Comparison of ENCODE assay signal across 8 cellular contexts in genomic region chr3:186520957-186521842, GRCh38. TPM values are rescaled to one million over a fixed set of nuclear protein-coding genes. Genes with fewer than 3 reads are reported as not detected.
DNase-seq lines count a peak whose midpoint lies in the region; ATAC-seq, FAIRE-seq and TF ChIP-seq lines count a peak whose summit lies in the region.

No MANE protein-coding gene starts in this region.

- DNase-seq in GM20000 (ENCODE audit: low spot score) (peak; percentile 50), GM12878 (ENCODE audit: low read depth, low spot score) (peak; percentile 80), NCI-H1048 (lab: John Stamatoyannopoulos, UW) (no peak), amygdala (lab: John Stamatoyannopoulos, UW) (no peak), Ammon's horn (ENCODE audit: low spot score) (no peak)

- H3K79me2 ChIP-seq in GM12878 (ENCODE audit: control insufficient read depth, insufficient read depth, low read length) = no peaks in the 10 kb centered on the region

- H3K27ac ChIP-seq in GM12878 (ENCODE audit: control insufficient read depth, insufficient read depth) = peak overlapping the region; percentile 78

- no TSS peak for BruUV-seq in GM12878 (replicated peaks; lab: Mats Ljungman, UMichigan)

- no peaks in the 10 kb centered on the region for H4K20me1 ChIP-seq in GM12878 (ENCODE audit: control insufficient read depth, insufficient read depth)

- TF ChIP-seq POLR2A in GM12878 (IDR thresholded peaks at IDR 0.05; ENCODE audit: low read depth, low read length) = no peak

- ATAC-seq in GM18511 (IDR thresholded peaks at IDR 0.05; ENCODE audit: unreplicated experiment) (peak; percentile 70), HG03280 (IDR thresholded peaks at IDR 0.05; ENCODE audit: unreplicated experiment) (peak; percentile 62), GM12878 (peak; percentile 71), GM18519 (IDR thresholded peaks at IDR 0.05; ENCODE audit: low FRiP score, unreplicated experiment) (no peak)

- H3K4me2 ChIP-seq in GM12878 (ENCODE audit: control insufficient read depth, insufficient read depth) = peak overlapping the region; percentile 71

- H3K27me3 ChIP-seq in GM12878 (replicated peaks in 1 of 2; ENCODE audit: control insufficient read depth in 2 of 2, insufficient read depth in 2 of 2, low read length in 1 of 2) = no peaks in the 10 kb centered on the region

- no peak for TF ChIP-seq RAD21 in GM12878 (IDR thresholded peaks at IDR 0.05; ENCODE audit: insufficient read depth, low read depth, low read length)

- 30% methylated on average over 10 of the region's 10 CpGs for WGBS in GM12878 (ENCODE audit: insufficient coverage, insufficient replicate concordance, low lambda C conversion rate, missing lambda C conversion rate)

- peak overlapping the region; percentile 56 for H2AFZ ChIP-seq in GM12878 (ENCODE audit: control insufficient read depth, low read depth, low read length)

- POLR2A ChIA-PET in GM12878 (lab: Charles Lee) = interaction anchor here (0.5 to 3.1 kb wide), 5 partner anchors 7 to 419 kb away, joined by 7 to 17 read pairs (median 11); no protein-coding TSS in a partner anchor

- CTCF ChIA-PET in GM12878 (lab: Yijun Ruan, JAX) = interaction anchor here (0.6 to 14.1 kb wide), 5 partner anchors 10 to 545 kb away, joined by 3 to 282 read pairs (median 6); no protein-coding TSS in a partner anchor

- in situ Hi-C loops in GM12878 (cut with MboI) = no loop called here

- peaks cover 54% of the 10 kb centered on the region for H3K4me1 ChIP-seq in GM12878 (ENCODE audit: control insufficient read depth, insufficient read depth, low read length)

- intact Hi-C loops in GM12878 (cut with micrococcal nuclease; ENCODE audit: unreplicated experiment) = loop anchor here (10.0 kb wide), 1 partner anchor 504 kb away; no protein-coding TSS in a partner anchor

- SMC1A ChIA-PET in GM12878 (lab: Charles Lee; ENCODE audit: uncharacterized antibody, unreplicated experiment) = interaction anchor here (3.4 to 15.9 kb wide), 3 partner anchors 8 to 16 kb away, joined by 26 to 429 read pairs (median 38); no protein-coding TSS in a partner anchor

- peak overlapping the region; percentile 35 for H3K9ac ChIP-seq in GM12878 (ENCODE audit: control insufficient read depth, insufficient read depth, low read length)

- no peak for TF ChIP-seq CTCF in GM20000 (IDR thresholded peaks at IDR 0.05; ENCODE audit: extremely low read depth, missing control alignments)
- TF ChIP-seq CTCF in GM12878 (IDR thresholded peaks at IDR 0.05 in 2 of 3, conservative IDR thresholded peaks at IDR 0.05 in 1 of 3; ENCODE audit: control insufficient read depth in 2 of 3, extremely low read depth in 1 of 3, insufficient read depth in 1 of 3, low read depth in 3 of 3, low read length in 3 of 3) = no peak

- no peaks in the 10 kb centered on the region for H3K36me3 ChIP-seq in GM12878 (ENCODE audit: control insufficient read depth in 2 of 2, insufficient read depth in 2 of 2, low read length in 1 of 2)

- TF ChIP-seq EP300 in GM12878 (IDR thresholded peaks at IDR 0.05; ENCODE audit: borderline replicate concordance in 1 of 2, control insufficient read depth in 1 of 2, low read depth in 2 of 2, low read length in 2 of 2) = no peak

- RAD21 ChIA-PET in GM12878 (lab: Charles Lee; ENCODE audit: unreplicated experiment) = interaction anchor here (1.0 to 9.3 kb wide), 3 partner anchors 10 to 279 kb away, joined by 4 to 224 read pairs (median 23); no protein-coding TSS in a partner anchor

- FAIRE-seq in GM12878 (lab: Jason Lieb, UNC) = peak; percentile 65

- H3K9me3 ChIP-seq in GM12878 (replicated peaks; ENCODE audit: control insufficient read depth, insufficient read depth, low read length) = no peaks in the 10 kb centered on the region; the same call in 2 of the 3 replicates

- H3K4me3 ChIP-seq in GM12878 = no peak overlapping the region

TF ChIP-seq in GM12878, 131 proteins besides CTCF, POLR2A, EP300 and RAD21 (continues in another document):
- peak; percentile 33; the same call in 1 of the 3 replicates for TF ChIP-seq POU2F2 (IDR thresholded peaks at IDR 0.05; ENCODE audit: borderline replicate concordance, low read depth, low read length)
- TF ChIP-seq YBX1 (IDR thresholded peaks at IDR 0.05) = no peak
- peak; percentile 56; the same call in 1 of the 2 replicates for TF ChIP-seq MTA2 (IDR thresholded peaks at IDR 0.05; ENCODE audit: low read depth)
- peak; percentile 79 for TF ChIP-seq PAX5 (IDR thresholded peaks at IDR 0.05; ENCODE audit: borderline replicate concordance, low read depth, low read length)
- TF ChIP-seq MLLT1 (IDR thresholded peaks at IDR 0.05) = peak; percentile 66; the same call in 1 of the 2 replicates
- 0 out of 2 replicates have a peak, but pooled peaks have one; percentile 53 for TF ChIP-seq RB1 (IDR thresholded peaks at IDR 0.05; ENCODE audit: borderline replicate concordance)
- TF ChIP-seq MYB (IDR thresholded peaks at IDR 0.05; ENCODE audit: borderline replicate concordance, low read depth, low read length) = no peak
- 0 out of 2 replicates have a peak, but pooled peaks have one; percentile 40 for TF ChIP-seq SMARCA5 (IDR thresholded peaks at IDR 0.05)
- peak; percentile 87 for TF ChIP-seq MEF2B (IDR thresholded peaks at IDR 0.05; ENCODE audit: partially characterized antibody, poor library complexity, severe bottlenecking)

RNA-seq across cellular contexts. Expression of gene CRYGS, which starts 23.0 kb away (rescaled TPM):
- total RNA-seq in GM12878 (2013; cell fraction: nucleolus; rRNA removed) = 9.3 and 10.6 TPM in 2 replicates
- total RNA-seq in GM12878 (2014; rRNA removed) (4.1 and 4.8 TPM in 2 replicates), GM12878 (2014; rRNA removed; fragmentation: Illumina TruSeq; extraction: Trizol) (2.4 and 2.5 TPM in 2 replicates), GM12878 (2021) (1.7 and 2.1 TPM in 2 replicates)
- 3.1 TPM for polyA plus RNA-seq in GM12878 (2011; ENCODE audit: low read depth)
- polyA plus RNA-seq in GM12878 (2011; rRNA removed) (5.8 and 6.0 TPM in 2 replicates), GM12878 (2014; fragmentation: Illumina TruSeq; extraction: Trizol) (2.5 and 4.5 TPM in 2 replicates), GM12878 (2014; fragmentation: Nextera tagmentation; extraction: Ambion mirVana) (1 to 10 TPM; 1.4 to 2.8 TPM), GM12878 (2014; rRNA removed) (3.5 and 5.3 TPM in 2 replicates), GM12878 (2016; fragmentation: Nextera tagmentation; extraction: Ambion mirVana) (1 to 10 TPM; 1.1 to 1.6 TPM)
- 2.4 and 4.3 TPM in 2 replicates for polyA plus RNA-seq in GM12878 (2011; cell fraction: cytosol; rRNA removed)
- 16.6 and 23.7 TPM in 2 replicates for polyA plus RNA-seq in GM12878 (2011; cell fraction: nucleus; rRNA removed)
- polyA plus RNA-seq in GM12878 (2012) = 3.0 and 3.3 TPM in 2 replicates
- polyA minus RNA-seq in GM12878 (2011; rRNA and poly(A)+ RNA removed) = 2.9 and 5.3 TPM in 2 replicates
- polyA minus RNA-seq in GM12878 (2011; cell fraction: cytosol; rRNA and poly(A)+ RNA removed) = 1.2 TPM in 1 of 2 replicates, not detected in the other
- polyA minus RNA-seq in GM12878 (2011; cell fraction: nucleus; rRNA and poly(A)+ RNA removed) = 6.6 and 10.3 TPM in 2 replicates

RNA-seq across cellular contexts. Expression of gene TBCCD1, which starts 45.9 kb away (rescaled TPM):
- total RNA-seq in GM12878 (2013; cell fraction: nucleolus; rRNA removed) = 33.7 and 36.8 TPM in 2 replicates
- total RNA-seq in GM12878 (2014; rRNA removed) (20.4 and 21.1 TPM in 2 replicates), GM12878 (2014; rRNA removed; fragmentation: Illumina TruSeq; extraction: Trizol) (14.8 and 15.0 TPM in 2 replicates), GM12878 (2021) (11.5 and 12.3 TPM in 2 replicates)
- polyA plus RNA-seq in GM12878 (2011; ENCODE audit: low read depth) = 4.2 TPM
- polyA plus RNA-seq in GM12878 (2011; rRNA removed) (23.4 and 25.0 TPM in 2 replicates), GM12878 (2014; fragmentation: Illumina TruSeq; extraction: Trizol) (14.3 and 16.5 TPM in 2 replicates), GM12878 (2014; fragmentation: Nextera tagmentation; extraction: Ambion mirVana) (10 to 100 TPM in 1 of 2 experiments, 1 to 10 TPM in 1; 6.9 to 11.3 TPM), GM12878 (2014; rRNA removed) (14.1 and 14.7 TPM in 2 replicates), GM12878 (2016; fragmentation: Nextera tagmentation; extraction: Ambion mirVana) (10 to 100 TPM; 15.8 to 18.0 TPM)
- 17.0 and 18.7 TPM in 2 replicates for polyA plus RNA-seq in GM12878 (2011; cell fraction: cytosol; rRNA removed)
- 16.5 and 17.4 TPM in 2 replicates for polyA plus RNA-seq in GM12878 (2011; cell fraction: nucleus; rRNA removed)
- 5.6 and 6.4 TPM in 2 replicates for polyA plus RNA-seq in GM12878 (2012)
- polyA minus RNA-seq in GM12878 (2011; rRNA and poly(A)+ RNA removed) = 28.0 and 35.4 TPM in 2 replicates
- 9.1 and 11.5 TPM in 2 replicates for polyA minus RNA-seq in GM12878 (2011; cell fraction: cytosol; rRNA and poly(A)+ RNA removed)
- 15.6 and 18.5 TPM in 2 replicates for polyA minus RNA-seq in GM12878 (2011; cell fraction: nucleus; rRNA and poly(A)+ RNA removed)

RNA-seq across cellular contexts. Expression of gene DNAJB11, which starts 49.3 kb away (rescaled TPM):
- 51.5 and 52.8 TPM in 2 replicates for total RNA-seq in GM12878 (2013; cell fraction: nucleolus; rRNA removed)
- 57.9 and 62.9 TPM in 2 replicates for total RNA-seq in GM12878 (2014; rRNA removed)
- 52.7 and 57.7 TPM in 2 replicates for total RNA-seq in GM12878 (2014; rRNA removed; fragmentation: Illumina TruSeq; extraction: Trizol)
- 44.1 and 45.1 TPM in 2 replicates for total RNA-seq in GM12878 (2021)
- polyA plus RNA-seq in GM12878 (2011; ENCODE audit: low read depth) = 32.4 TPM
- polyA plus RNA-seq in GM12878 (2011; rRNA removed) = 43.3 and 56.9 TPM in 2 replicates
- 15.0 and 15.3 TPM in 2 replicates for polyA plus RNA-seq in GM12878 (2011; cell fraction: cytosol; rRNA removed)
- 39.4 and 58.9 TPM in 2 replicates for polyA plus RNA-seq in GM12878 (2011; cell fraction: nucleus; rRNA removed)
- 41.7 and 54.8 TPM in 2 replicates for polyA plus RNA-seq in GM12878 (2012)
- polyA plus RNA-seq in GM12878 (2014; fragmentation: Illumina TruSeq; extraction: Trizol) = 65.0 and 67.8 TPM in 2 replicates
- 10 to 100 TPM; 16.2 to 26.4 TPM for polyA plus RNA-seq in GM12878 (2014; fragmentation: Nextera tagmentation; extraction: Ambion mirVana)
- polyA plus RNA-seq in GM12878 (2014; rRNA removed) = 59.4 and 61.5 TPM in 2 replicates
- polyA plus RNA-seq in GM12878 (2016; fragmentation: Nextera tagmentation; extraction: Ambion mirVana) = 100 to 1,000 TPM; 130 to 135 TPM
- 10.8 and 16.1 TPM in 2 replicates for polyA minus RNA-seq in GM12878 (2011; rRNA and poly(A)+ RNA removed)
- polyA minus RNA-seq in GM12878 (2011; cell fraction: cytosol; rRNA and poly(A)+ RNA removed) = 13.3 and 16.3 TPM in 2 replicates
- 20.3 and 33.4 TPM in 2 replicates for polyA minus RNA-seq in GM12878 (2011; cell fraction: nucleus; rRNA and poly(A)+ RNA removed)

Comparison
In these comparisons a context has a peak if more than half of its experiments do, and no peak if none do; other contexts are left out.
1. DNase-seq: peak in GM20000 (single experiment) and GM12878 (single experiment); none in NCI-H1048 (single experiment), amygdala (0 of 56) and Ammon's horn (single experiment).